In genomic region chr9:97293207-97293721, GRCh38 we compare ENCODE assay signal across 9 cellular contexts. TPM values are rescaled to one million over a fixed set of nuclear protein-coding genes. Genes with fewer than 3 reads are reported as not detected.
DNase-seq lines count a peak whose midpoint lies in the region; ATAC-seq, FAIRE-seq and TF ChIP-seq lines count a peak whose summit lies in the region.
"Had no signal": no experiment of that assay in that cellular context is flagged by ENCODE, and none has a peak within 500 bp of the region (broad histone marks: within the 10 kb centered on the region; RNA-seq: fewer than 3 reads in every experiment).

No MANE protein-coding gene starts in this region.

- no peak for ATAC-seq in HG02973 (IDR thresholded peaks at IDR 0.05; ENCODE audit: unreplicated experiment)
- no peak for ATAC-seq in HG03460 (IDR thresholded peaks at IDR 0.05; ENCODE audit: unreplicated experiment)
- ATAC-seq in left colon = no peak

- intact Hi-C loops in left colon (cut with DNase I, micrococcal nuclease) = no loop called here

- FAIRE-seq in RCC 7860 (lab: Jason Lieb, UNC) = peak; percentile 89

- no peak overlapping the region for H3K4me3 ChIP-seq in fibroblast of pulmonary artery (replicated peaks; ENCODE audit: low read depth, low read length)

- TF ChIP-seq CTCF in fibroblast of pulmonary artery (IDR thresholded peaks at IDR 0.05; ENCODE audit: low read length, missing control alignments) = no peak

- DNase-seq in H4 (ENCODE audit: low spot score) (peak; percentile 72), RCC 7860 (ENCODE audit: low spot score) (peak; percentile 88), fibroblast of pulmonary artery (ENCODE audit: low read depth) (peak; percentile 62), pulmonary artery endothelial cell (ENCODE audit: low read depth, low spot score) (peak; percentile 53), superior temporal gyrus (ENCODE audit: extremely low spot score) (no peak), left colon (no peak)
- DNase-seq: NCI-H2081 treated with DMSO at 0.1 percent for 48 hours had no signal

RNA-seq across cellular contexts. Expression of gene CCDC180, which starts 14.2 kb away (rescaled TPM):
- total RNA-seq in H4 (2014; rRNA removed; shearing (Covaris generic)) = 0.14 TPM in 1 of 2 replicates, not detected in the other
- 0.74 and 1.3 TPM in 2 replicates for total RNA-seq in pulmonary artery endothelial cell
- total RNA-seq in left colon = 1 to 10 TPM; 1.2 to 2.0 TPM

Comparison
In these comparisons a context has a peak if more than half of its experiments do, and no peak if none do; other contexts are left out.
1. DNase-seq: peak in H4 (single experiment), RCC 7860 (single experiment), fibroblast of pulmonary artery (single experiment) and pulmonary artery endothelial cell (single experiment); none in superior temporal gyrus (single experiment) and left colon (0 of 2).